Comparison of ENCODE assay signal across 8 cellular contexts in genomic region chr7:154744226-154744860, GRCh38.
DNase-seq lines count a peak whose midpoint lies in the region; ATAC-seq and TF ChIP-seq lines count a peak whose summit lies in the region.

No MANE protein-coding gene starts in this region.

- ATAC-seq in GM19351 (IDR thresholded peaks at IDR 0.05; ENCODE audit: unreplicated experiment) (peak; percentile 69), lung (ENCODE audit: insufficient read depth, low FRiP score) (no peak), HG02973 (IDR thresholded peaks at IDR 0.05; ENCODE audit: unreplicated experiment) (no peak)

- 25 to 27% methylated on average over 16 of the region's 16 CpGs for WGBS in lung, 2 donors

- no peak overlapping the region for H3K27ac ChIP-seq in lung (ENCODE audit: low read depth in 1 of 2, low read length in 1 of 2)

- H3K4me3 Mint-ChIP-seq in brain: peak overlapping the region in 4 of 5 experiments; percentile 50 to 79 (median 68)

- peak; percentile 73 to 91 for TF ChIP-seq CTCF in brain (conservative IDR thresholded peaks at IDR 0.05)
- TF ChIP-seq CTCF in lung (IDR thresholded peaks at IDR 0.05; ENCODE audit: control extremely low read depth, extremely low read depth): peak; percentile 27

- no peaks in the 10 kb centered on the region for H3K9me3 Mint-ChIP-seq in brain

- no peaks in the 10 kb centered on the region for H3K27me3 Mint-ChIP-seq in brain

- H3K4me1 Mint-ChIP-seq in brain: peaks cover 50% of the 10 kb centered on the region

- H3K27ac Mint-ChIP-seq in brain: peak overlapping the region in 4 of 5 experiments; percentile 31 to 97 (median 92)

- H3K36me3 Mint-ChIP-seq in brain: no peaks in the 10 kb centered on the region

- H3K9me3 ChIP-seq in lung (ENCODE audit: control insufficient read depth in 2 of 2, insufficient read depth in 1 of 2, low read length in 1 of 2): no peaks in the 10 kb centered on the region

- DNase-seq in COLO829 (ENCODE audit: low spot score) (peak; percentile 40), NCI-H2107 (lab: John Stamatoyannopoulos, UW) (peak; percentile 33), lung (ENCODE audit: low spot score) (peak; percentile 35), ureter (ENCODE audit: low spot score) (no peak)
- no peak for DNase-seq in activated effector memory CD4-positive, alpha-beta T cell treated with Interleukin-2 at 50 U/mL for 16 hours

- H3K4me3 ChIP-seq in lung: no peak overlapping the region

- no peaks in the 10 kb centered on the region for H3K27me3 ChIP-seq in lung (ENCODE audit: control insufficient read depth, insufficient read depth)

- no peaks in the 10 kb centered on the region for H3K4me1 ChIP-seq in lung (ENCODE audit: control insufficient read depth in 2 of 2, insufficient read depth in 2 of 2, low read length in 2 of 2)

- no peaks in the 10 kb centered on the region for H3K36me3 ChIP-seq in lung (ENCODE audit: control insufficient read depth in 2 of 2, insufficient read depth in 2 of 2, low read length in 2 of 2)

Comparison
In these comparisons a context has a peak if more than half of its experiments do, and no peak if none do; other contexts are left out.
1. DNase-seq: peak in COLO829 (single experiment), NCI-H2107 (single experiment) and lung (single experiment); none in ureter (single experiment) and activated effector memory CD4-positive, alpha-beta T cell treated with Interleukin-2 at 50 U/mL for 16 hours (single experiment).